ENCODE assay signal across 8 cellular contexts in the genomic region with DNA sequence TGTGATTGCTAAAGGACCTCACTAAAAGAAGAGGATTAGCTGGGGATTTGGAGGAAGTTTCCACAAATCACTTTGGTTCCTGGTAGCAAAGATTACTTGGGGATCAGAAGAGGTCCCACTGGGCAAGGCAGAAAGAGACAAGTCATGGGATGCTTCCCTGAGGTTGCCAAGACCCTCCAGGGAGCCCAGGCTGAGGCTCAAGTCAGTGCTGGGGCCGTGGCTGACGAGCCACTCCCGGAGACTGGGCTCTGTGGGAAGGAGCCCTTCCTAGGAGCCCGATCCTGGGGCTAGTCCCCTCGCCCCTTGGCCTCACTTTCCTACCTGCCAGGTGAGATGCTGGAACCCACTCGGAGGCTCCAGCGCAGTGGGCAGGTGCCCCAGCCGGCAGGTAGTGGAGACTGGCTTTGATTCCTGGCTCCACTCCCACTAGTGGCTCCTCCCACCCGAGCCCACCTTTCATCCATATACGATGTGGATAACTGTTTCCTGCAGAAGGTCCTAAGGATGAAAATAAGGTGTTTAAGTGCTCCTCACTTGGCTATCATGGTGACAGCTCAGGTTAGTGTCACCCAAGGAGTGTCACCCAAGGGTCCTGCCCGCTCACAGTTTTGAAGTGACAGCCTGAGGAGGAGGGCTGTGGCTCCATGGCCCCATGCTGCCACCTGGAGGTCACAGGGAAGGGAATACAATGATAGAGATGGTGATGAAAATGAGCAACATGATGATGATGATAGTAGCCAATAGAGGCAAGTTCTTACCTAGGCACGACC.
DNase-seq lines count a peak whose midpoint lies in the region; TF ChIP-seq lines count a peak whose summit lies in the region.

No MANE protein-coding gene starts in this region.

- H2AFZ ChIP-seq in KMS-11 (ENCODE audit: low read depth) = peak overlapping the region; percentile 16; the same call in 1 of the 2 replicates
- no peak overlapping the region for H2AFZ ChIP-seq in osteoblast (ENCODE audit: low read length)

- no peaks in the 10 kb centered on the region for H4K20me1 ChIP-seq in KMS-11 (ENCODE audit: insufficient read depth)
- H4K20me1 ChIP-seq in osteoblast (ENCODE audit: insufficient read depth, low read length) = no peaks in the 10 kb centered on the region

- H3K27ac ChIP-seq in KMS-11 (no peak overlapping the region), osteoblast (ENCODE audit: low read depth, low read length) (no peak overlapping the region), thyroid gland (no peak overlapping the region)

- 30 to 47% methylated on average over 7 to 8 of the region's 12 CpGs for WGBS in thyroid gland, 2 donors

- TF ChIP-seq CTCF in KMS-11 (conservative IDR thresholded peaks at IDR 0.05; ENCODE audit: low read depth, low read length) (peak; percentile 92), fibroblast of villous mesenchyme (IDR thresholded peaks at IDR 0.05; ENCODE audit: insufficient read depth, low read depth, low read length) (peak; percentile 79), osteoblast (IDR thresholded peaks at IDR 0.05; ENCODE audit: extremely low read depth, low read depth, low read length) (peak; percentile 85), thyroid gland (IDR thresholded peaks at IDR 0.05) (peak; percentile 55 to 93 (median 84))

- H3K27me3 ChIP-seq in KMS-11 (ENCODE audit: insufficient read depth, low read depth) (no peaks in the 10 kb centered on the region), osteoblast (ENCODE audit: insufficient read depth, low read length) (no peaks in the 10 kb centered on the region), thyroid gland (no peaks in the 10 kb centered on the region)

- peak; percentile 86 for DNase-seq in GM03348 (ENCODE audit: low spot score)
- DNase-seq in RKO (ENCODE audit: low spot score) = peak; percentile 68
- peak; percentile 48 for DNase-seq in activated T-helper 1 cell treated with Interleukin-2 at 50 U/mL for 16 hours (ENCODE audit: low read depth)
- DNase-seq in fibroblast of villous mesenchyme (ENCODE audit: low read depth) = peak; percentile 52
- peak; percentile 90 for DNase-seq in osteoblast (ENCODE audit: insufficient read length, low spot score, missing footprints)
- DNase-seq in thyroid gland = peak; percentile 82 to 83
- DNase-seq in cerebellar nuclear complex (lab: John Stamatoyannopoulos, UW) = no peak

- intact Hi-C loops in thyroid gland (cut with DNase I) = loop anchor here (2.0 to 5.0 kb wide), 2 partner anchors 498 to 544 kb away; no protein-coding TSS in a partner anchor

- no peaks in the 10 kb centered on the region for H3K36me3 ChIP-seq in KMS-11 (ENCODE audit: insufficient read depth)
- H3K36me3 ChIP-seq in osteoblast (ENCODE audit: insufficient read depth, low read length) = no peaks in the 10 kb centered on the region
- H3K36me3 ChIP-seq in thyroid gland = no peaks in the 10 kb centered on the region

- H3K4me3 ChIP-seq in KMS-11 (IDR thresholded peaks at IDR 0.05; ENCODE audit: insufficient read depth, low read depth, low read length) (no peak overlapping the region), fibroblast of villous mesenchyme (ENCODE audit: low read depth, low read length) (no peak overlapping the region), osteoblast (ENCODE audit: insufficient read depth, low read length) (no peak overlapping the region), thyroid gland (replicated peaks in 1 of 3) (no peak overlapping the region)

- H3K9ac ChIP-seq in KMS-11 = no peak overlapping the region

- no peak for TF ChIP-seq POLR2A in thyroid gland (IDR thresholded peaks at IDR 0.05)

- H3K4me1 ChIP-seq in KMS-11 (ENCODE audit: low read depth, poor library complexity, severe bottlenecking) (no peaks in the 10 kb centered on the region), osteoblast (ENCODE audit: insufficient read depth, low read length) (no peaks in the 10 kb centered on the region), thyroid gland (peaks cover 0 to 4% of the 10 kb centered on the region in 2 donors)

- peaks cover 9% of the 10 kb centered on the region for H3K9me3 ChIP-seq in osteoblast (ENCODE audit: low read depth, low read length)
- no peaks in the 10 kb centered on the region for H3K9me3 ChIP-seq in thyroid gland

- no peak overlapping the region for H3K4me2 ChIP-seq in KMS-11
- peak overlapping the region; percentile 25 for H3K4me2 ChIP-seq in osteoblast (ENCODE audit: insufficient read depth, low read length)

- H3K79me2 ChIP-seq in KMS-11 (ENCODE audit: insufficient read depth, low read depth) (no peaks in the 10 kb centered on the region), osteoblast (ENCODE audit: insufficient read depth, low read length) (no peaks in the 10 kb centered on the region)

Comparison
In these comparisons a context has a peak if more than half of its experiments do, and no peak if none do; other contexts are left out.
1. DNase-seq: peak in GM03348 (single experiment), RKO (single experiment), activated T-helper 1 cell treated with Interleukin-2 at 50 U/mL for 16 hours (single experiment), fibroblast of villous mesenchyme (single experiment), osteoblast (single experiment) and thyroid gland (2 of 2); none in cerebellar nuclear complex (0 of 2).
2. Peak in every context shown above with its lines, with median percentiles within 50 percentile points of each other: CTCF ChIP-seq.